In genomic region chr2:37231251-37232130, GRCh38 we compare ENCODE assay signal across 1 cellular context.
TF ChIP-seq lines count a peak whose summit lies in the region.

Gene CEBPZ (minus strand): TSS chr2:37231596. CDS start chr2:37231567, 29 bp downstream.
Gene NDUFAF7 (plus strand): TSS chr2:37231658. CDS start chr2:37231706, 48 bp downstream.

TF ChIP-seq in IMR-90, 13 proteins besides CTCF, POLR2A, EP300 and RAD21 (continued from another document):
- TF ChIP-seq BHLHE40 (IDR thresholded peaks at IDR 0.05; ENCODE audit: low read depth, low read length): peak; percentile 3; the same call in 1 of the 2 replicates
- no peak for TF ChIP-seq ELK1 (IDR thresholded peaks at IDR 0.05; ENCODE audit: borderline replicate concordance, low read depth, low read length)
- no peak for TF ChIP-seq RCOR1 (IDR thresholded peaks at IDR 0.05; ENCODE audit: insufficient replicate concordance, low read length)
- 0 out of 2 replicates have a peak, but pooled peaks have one; percentile 30 for TF ChIP-seq CHD1 (IDR thresholded peaks at IDR 0.05; ENCODE audit: low read depth, low read length)
- peak; percentile 88 for TF ChIP-seq MXI1 (IDR thresholded peaks at IDR 0.05; ENCODE audit: borderline replicate concordance, low read depth, low read length)
- no peak for TF ChIP-seq RFX5 (IDR thresholded peaks at IDR 0.05; ENCODE audit: low read depth, low read length)
- TF ChIP-seq NFE2L2 (IDR thresholded peaks at IDR 0.05; ENCODE audit: low read depth, low read length): no peak
- TF ChIP-seq SMC3 (IDR thresholded peaks at IDR 0.05; ENCODE audit: low read depth, low read length): no peak
- peak; percentile 47; the same call in 1 of the 2 replicates for TF ChIP-seq MAZ (IDR thresholded peaks at IDR 0.05; ENCODE audit: borderline replicate concordance, low read depth, low read length)
